Comparison of ENCODE assay signal across 8 cellular contexts in genomic region chr1:151281969-151282882, GRCh38. TPM values are rescaled to one million over a fixed set of nuclear protein-coding genes. Genes with fewer than 3 reads are reported as not detected.
A peak's percentile ranks its signal among the peaks of the same experiment; 100 is the strongest.
DNase-seq lines count a peak whose midpoint lies in the region; ATAC-seq and TF ChIP-seq lines count a peak whose summit lies in the region.

TSS of gene ZNF687 (plus strand) at chr1:151282299. CDS start at chr1:151286292, 3,993 bp downstream.

- peak; percentile 87 for ATAC-seq in HG03432 (IDR thresholded peaks at IDR 0.05; ENCODE audit: unreplicated experiment)

- peak; percentile 98 to 99 for DNase-seq in AML-193 (lab: John Stamatoyannopoulos, UW)
- DNase-seq in NCI-H510A (lab: John Stamatoyannopoulos, UW): peak; percentile 99
- peak; percentile 96 for DNase-seq in activated CD4-positive, alpha-beta T cell treated with anti-CD3 and anti-CD28 coated beads for 1 hour
- peak; percentile 99 for DNase-seq in cerebellum (ENCODE audit: low spot score)
- DNase-seq in islet precursor cell: peak; percentile 100
- peak; percentile 96 to 99 (median 98) for DNase-seq in stimulated activated CD4-positive, alpha-beta T cell treated with anti-CD3 and anti-CD28 coated beads, Interleukin-12 subunit alpha, Interleukin-12 subunit beta, amount 100 ng/mL, for 48 hours (ENCODE audit: low read depth in 2 of 3, low spot score in 1 of 3)

- peak; percentile 71 for TF ChIP-seq POLR2A in GM19099 (IDR thresholded peaks at IDR 0.05; ENCODE audit: extremely low read depth, insufficient read length, low read depth)

RNA-seq across cellular contexts. Expression of gene ZNF687, which starts in this region (rescaled TPM):
- 10.9 TPM for total RNA-seq in cerebellum

Comparison
In these comparisons a context has a peak if more than half of its experiments do, and no peak if none do; other contexts are left out.
1. Peak in every context shown above with its lines: DNase-seq and ATAC-seq.